Comparison of ENCODE assay signal across 4 cellular contexts in the genomic region with DNA sequence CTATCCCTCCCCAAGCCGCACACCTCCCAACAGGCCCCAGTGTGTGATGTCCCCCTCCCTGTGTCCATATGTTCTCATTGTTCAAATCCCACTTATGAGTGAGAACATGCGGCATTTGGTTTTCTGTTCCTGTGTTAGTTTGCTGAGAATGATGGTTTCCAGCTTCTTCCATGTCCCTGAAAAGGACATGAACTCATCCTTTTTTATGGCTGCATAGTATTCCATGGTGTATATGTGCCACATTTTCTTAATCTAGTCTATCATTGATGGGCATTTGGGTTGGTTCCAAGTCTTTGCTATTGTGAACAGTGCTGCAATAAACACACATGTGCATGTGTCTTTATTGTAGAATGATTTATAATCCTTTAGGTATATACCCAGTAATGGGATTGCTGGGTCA. TPM values are rescaled to one million over a fixed set of nuclear protein-coding genes. Genes with fewer than 3 reads are reported as not detected.
"Had no signal": no experiment of that assay in that cellular context is flagged by ENCODE, and none has a peak within 500 bp of the region (broad histone marks: within the 10 kb centered on the region; RNA-seq: fewer than 3 reads in every experiment).

No MANE protein-coding gene starts in this region.

RNA-seq across cellular contexts. Expression of a gene that starts 12.2 kb away (rescaled TPM):
- total RNA-seq: subcutaneous adipose tissue, temporal lobe, thoracic aorta, tibial nerve had no signal
